9 cellular contexts compared by ENCODE assay signal in the genomic region with DNA sequence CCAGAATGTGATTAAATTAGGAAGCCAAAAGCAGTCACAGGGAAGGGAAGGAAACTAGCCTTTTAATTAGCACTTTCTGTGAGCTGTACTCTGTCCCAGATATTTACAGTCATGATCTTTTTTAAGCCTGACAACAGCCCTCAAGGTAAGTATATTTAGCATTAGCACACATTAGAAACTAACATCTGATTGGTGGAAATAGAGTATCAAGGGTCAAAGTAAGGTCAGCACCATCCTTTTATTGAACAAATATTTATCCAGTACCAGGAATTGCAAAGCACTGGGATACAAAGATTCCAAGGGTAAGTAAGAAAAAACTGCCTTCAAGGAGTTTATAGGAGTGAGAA. TPM values are rescaled to one million over a fixed set of nuclear protein-coding genes. Genes with fewer than 3 reads are reported as not detected.
DNase-seq lines count a peak whose midpoint lies in the region; ATAC-seq, FAIRE-seq and TF ChIP-seq lines count a peak whose summit lies in the region.
"Had no signal": no experiment of that assay in that cellular context is flagged by ENCODE, and none has a peak within 500 bp of the region (broad histone marks: within the 10 kb centered on the region; RNA-seq: fewer than 3 reads in every experiment).

No MANE protein-coding gene starts in this region.

- TF ChIP-seq POLR2A in GM12891 (IDR thresholded peaks at IDR 0.05; ENCODE audit: low read depth, low read length): no peak

- intact Hi-C loops in Right ventricle myocardium superior (cut with DNase I): no loop called here

- H3K27me3 Mint-ChIP-seq in CD4-positive, CD25-positive, alpha-beta regulatory T cell: peaks cover 32% of the 10 kb centered on the region

- peaks cover 16% of the 10 kb centered on the region for H3K4me1 ChIP-seq in CD4-positive, CD25-positive, alpha-beta regulatory T cell (ENCODE audit: control insufficient read depth, insufficient read depth, low read length, poor library complexity, severe bottlenecking)

- FAIRE-seq in GM12891 (lab: Jason Lieb, UNC): no peak

- peak overlapping the region; percentile 60 to 87 (median 84) for H3K4me3 Mint-ChIP-seq in CD4-positive, CD25-positive, alpha-beta regulatory T cell

- peak overlapping the region; percentile 77 for H3K4me3 ChIP-seq in CD4-positive, CD25-positive, alpha-beta regulatory T cell (ENCODE audit: low read depth, low read length)
- peak overlapping the region in 4 of 7 experiments; percentile 9 to 37 (median 31) for H3K4me3 ChIP-seq in skin epidermis

- H3K4me1 Mint-ChIP-seq in CD4-positive, CD25-positive, alpha-beta regulatory T cell: peaks cover 12 to 22% (median 18%) of the 10 kb centered on the region in 4 donors

- no peak for ATAC-seq in CD4-positive, CD25-positive, alpha-beta regulatory T cell (ENCODE audit: low read depth in 2 of 2)
- ATAC-seq in GM21515 (IDR thresholded peaks at IDR 0.05; ENCODE audit: unreplicated experiment) (peak; percentile 25), Right ventricle myocardium superior (ENCODE audit: poor library complexity) (peak; percentile 81)
- ATAC-seq in activated naive CD4-positive, alpha-beta T cell treated with anti-CD3 and anti-CD28 coated beads, Interleukin-2, amount 50 U/mL, for 72 hours: no peak

- peaks cover 1% of the 10 kb centered on the region for H3K27me3 ChIP-seq in CD4-positive, CD25-positive, alpha-beta regulatory T cell (ENCODE audit: control insufficient read depth, insufficient read depth, low read length)

- no peaks in the 10 kb centered on the region for H3K9me3 ChIP-seq in CD4-positive, CD25-positive, alpha-beta regulatory T cell (ENCODE audit: control insufficient read depth in 2 of 2, low read length in 2 of 2)

- peaks cover 0 to 1% (median 0%) of the 10 kb centered on the region in 7 donors for H3K9me3 Mint-ChIP-seq in CD4-positive, CD25-positive, alpha-beta regulatory T cell
- H3K9me3 Mint-ChIP-seq in activated naive CD4-positive, alpha-beta T cell treated with anti-CD3 and anti-CD28 coated beads, Interleukin-2, amount 50 U/mL, for 72 hours: no peaks in the 10 kb centered on the region

- no peaks in the 10 kb centered on the region for H3K36me3 ChIP-seq in CD4-positive, CD25-positive, alpha-beta regulatory T cell (ENCODE audit: control insufficient read depth, insufficient read depth, low read length)

- DNase-seq in CD4-positive, CD25-positive, alpha-beta regulatory T cell: no peak
- DNase-seq in NCI-H82 (lab: John Stamatoyannopoulos, UW) (peak; percentile 51), Right ventricle myocardium superior (no peak), GM12891 (ENCODE audit: insufficient read length, low spot score) (no peak), ecto neural progenitor cell (ENCODE audit: low spot score) (no peak)
- no peak for DNase-seq in activated naive CD4-positive, alpha-beta T cell treated with anti-CD3 and anti-CD28 coated beads, Interleukin-2, amount 50 U/mL, for 72 hours (ENCODE audit: low spot score in 2 of 2)

- H3K27ac ChIP-seq in CD4-positive, CD25-positive, alpha-beta regulatory T cell (ENCODE audit: insufficient read depth, low read length, poor library complexity, severe bottlenecking): peak overlapping the region; percentile 56
- peak overlapping the region in 13 of 21 experiments; percentile 4 to 79 (median 62) for H3K27ac ChIP-seq in skin epidermis

- no peaks in the 10 kb centered on the region for H3K36me3 Mint-ChIP-seq in CD4-positive, CD25-positive, alpha-beta regulatory T cell
- H3K36me3 Mint-ChIP-seq in activated naive CD4-positive, alpha-beta T cell treated with anti-CD3 and anti-CD28 coated beads, Interleukin-2, amount 50 U/mL, for 72 hours: no peaks in the 10 kb centered on the region

- peak overlapping the region; percentile 91 to 99 (median 91) for H3K27ac Mint-ChIP-seq in CD4-positive, CD25-positive, alpha-beta regulatory T cell
- peak overlapping the region in 1 of 2 donors; percentile 79 for H3K27ac Mint-ChIP-seq in activated naive CD4-positive, alpha-beta T cell treated with anti-CD3 and anti-CD28 coated beads, Interleukin-2, amount 50 U/mL, for 72 hours

TF ChIP-seq in GM12891, 5 proteins besides CTCF, POLR2A, EP300 and RAD21:
- TF ChIP-seq SPI1 (IDR thresholded peaks at IDR 0.05; ENCODE audit: low read depth, low read length): no peak
- TF ChIP-seq PAX5 (IDR thresholded peaks at IDR 0.05; ENCODE audit: insufficient read depth, low read length, severe bottlenecking): no peak
- TF ChIP-seq POU2F2 (IDR thresholded peaks at IDR 0.05; ENCODE audit: low read depth, low read length): no peak
- TF ChIP-seq POLR2AphosphoS5 (IDR thresholded peaks at IDR 0.05; ENCODE audit: low read depth, low read length): no peak

RNA-seq across cellular contexts. Expression of gene RPGRIP1, which starts 28.2 kb away (rescaled TPM):
- total RNA-seq in CD4-positive, CD25-positive, alpha-beta regulatory T cell: not detected
- polyA plus RNA-seq in CD4-positive, CD25-positive, alpha-beta regulatory T cell: under 1 TPM in 1 of 4 donors, not detected in 3; 0.10 TPM
- total RNA-seq in Right ventricle myocardium superior: 0.27 TPM
- polyA plus RNA-seq in GM12891 (2012; ENCODE audit: low read depth, missing spikeins): 0.13 TPM
- total RNA-seq in activated naive CD4-positive, alpha-beta T cell treated with anti-CD3 and anti-CD28 coated beads, Interleukin-2, amount 50 U/mL, for 72 hours: not detected
- total RNA-seq: temporal lobe had no signal

RNA-seq across cellular contexts. Expression of gene HNRNPC, which starts 38.9 kb away (rescaled TPM):
- 582 TPM for total RNA-seq in CD4-positive, CD25-positive, alpha-beta regulatory T cell
- 100 to 1,000 TPM; 752 to 840 (median 794) TPM for polyA plus RNA-seq in CD4-positive, CD25-positive, alpha-beta regulatory T cell
- total RNA-seq in Right ventricle myocardium superior: 238 TPM
- 626 TPM for polyA plus RNA-seq in GM12891 (2012; ENCODE audit: low read depth, missing spikeins)
- 1,000 to 10,000 TPM in 1 of 2 donors, 100 to 1,000 TPM in 1; 948 to 1,048 TPM for total RNA-seq in activated naive CD4-positive, alpha-beta T cell treated with anti-CD3 and anti-CD28 coated beads, Interleukin-2, amount 50 U/mL, for 72 hours

Comparison
In these comparisons a context has a peak if more than half of its experiments do, and no peak if none do; other contexts are left out.
1. ATAC-seq: peak in GM21515 (single experiment) and Right ventricle myocardium superior (single experiment); none in CD4-positive, CD25-positive, alpha-beta regulatory T cell (0 of 2) and activated naive CD4-positive, alpha-beta T cell treated with anti-CD3 and anti-CD28 coated beads, Interleukin-2, amount 50 U/mL, for 72 hours (0 of 2).